Comparison of ENCODE assay signal across 17 cellular contexts in the genomic region with DNA sequence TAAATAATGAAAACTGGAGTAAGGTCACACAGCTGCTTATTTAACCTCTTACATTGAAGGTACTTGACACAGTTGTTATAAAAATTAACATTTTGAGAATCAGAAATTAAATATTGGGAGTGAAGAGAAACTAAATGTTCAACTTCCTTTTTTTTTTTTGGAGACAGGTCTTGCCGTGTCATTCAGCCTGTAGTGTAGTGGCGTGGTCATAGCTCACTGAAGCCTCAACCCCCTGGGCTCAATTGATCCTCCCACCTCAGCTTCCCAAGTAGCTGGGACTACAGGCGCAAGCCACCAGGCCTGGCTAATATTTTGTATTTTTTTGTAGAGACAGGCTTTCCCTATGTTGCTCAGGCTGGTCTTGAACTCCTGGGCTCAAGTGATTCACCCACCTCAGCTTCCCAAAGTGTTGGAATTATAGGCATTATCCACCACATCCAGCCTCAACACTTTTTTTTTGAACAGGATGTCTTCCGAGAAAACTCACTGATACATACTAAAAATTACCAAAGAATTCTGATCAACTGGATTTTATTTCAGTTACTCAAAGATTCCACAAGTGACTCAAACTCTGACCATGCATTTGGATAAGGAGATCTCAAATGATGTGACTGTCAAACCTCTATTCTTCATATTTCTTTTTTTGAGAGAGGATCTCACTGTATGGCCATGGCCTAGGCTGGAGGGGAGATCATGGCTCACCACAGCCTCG. TPM values are rescaled to one million over a fixed set of nuclear protein-coding genes. Genes with fewer than 3 reads are reported as not detected.
"Had no signal": no experiment of that assay in that cellular context is flagged by ENCODE, and none has a peak within 500 bp of the region (broad histone marks: within the 10 kb centered on the region; RNA-seq: fewer than 3 reads in every experiment).

No MANE protein-coding gene starts in this region.

- DNase-seq: activated CD4-positive, alpha-beta T cell treated with anti-CD3 and anti-CD28 coated beads for 48 hours; activated CD8-positive, alpha-beta memory T cell treated with anti-CD3 and anti-CD28 coated beads, Interleukin-2, amount 50 U/mL, for 48 hours; activated CD8-positive, alpha-beta T cell treated with anti-CD3 and anti-CD28 coated beads, Interleukin-2, amount 10 ng/mL, durations not matched to agents 7 days and 5 days; dorsolateral prefrontal cortex; glutamatergic neuron; mammary epithelial cell; natural killer cell; psoas muscle; right lobe of liver; spleen; stimulated activated CD4-positive, alpha-beta T cell treated with anti-CD3 and anti-CD28 coated beads, Interleukin-1b, Interleukin-23, amount 100 ng/mL, for 48 hours; stimulated activated naive CD8-positive, alpha-beta T cell treated with anti-CD3 and anti-CD28 coated beads, Interleukin-15, Interleukin-2, amounts not matched to agents 100 U/mL and 50 U/mL, for 24 hours; T-helper 1 cell; upper lobe of right lung had no signal

- H3K27ac ChIP-seq: ascending aorta, dorsolateral prefrontal cortex, psoas muscle, right lobe of liver, spleen, upper lobe of right lung, VCaP had no signal

- H3K4me1 ChIP-seq: ascending aorta, psoas muscle, right lobe of liver, spleen, upper lobe of right lung had no signal

- H3K9me3 Mint-ChIP-seq: natural killer cell had no signal

- ATAC-seq: activated CD8-positive, alpha-beta T cell treated with anti-CD3 and anti-CD28 coated beads, Interleukin-2, amount 10 ng/mL, durations not matched to agents 7 days and 5 days; esophagus mucosa; natural killer cell; psoas muscle; right lobe of liver; stimulated activated naive CD8-positive, alpha-beta T cell treated with anti-CD3 and anti-CD28 coated beads, Interleukin-15, Interleukin-2, amounts not matched to agents 100 U/mL and 50 U/mL, for 24 hours; upper lobe of right lung had no signal

- H3K4me3 ChIP-seq: ascending aorta, dorsolateral prefrontal cortex, psoas muscle, right lobe of liver, spleen, upper lobe of right lung had no signal

- H3K27ac Mint-ChIP-seq: activated CD8-positive, alpha-beta T cell treated with anti-CD3 and anti-CD28 coated beads, Interleukin-2, amount 10 ng/mL, durations not matched to agents 7 days and 5 days; natural killer cell had no signal

- H3K9me3 ChIP-seq: ascending aorta, psoas muscle, right lobe of liver, spleen, upper lobe of right lung had no signal

- H3K36me3 Mint-ChIP-seq: natural killer cell had no signal

- H3K27me3 ChIP-seq: ascending aorta, dorsolateral prefrontal cortex, right lobe of liver, spleen, upper lobe of right lung had no signal

- H3K36me3 ChIP-seq: right lobe of liver had no signal

- H3K4me3 Mint-ChIP-seq: activated CD8-positive, alpha-beta T cell treated with anti-CD3 and anti-CD28 coated beads, Interleukin-2, amount 10 ng/mL, durations not matched to agents 7 days and 5 days; natural killer cell had no signal

RNA-seq across cellular contexts. Expression of a gene that starts 50.8 kb away (rescaled TPM):
- total RNA-seq: ascending aorta had no signal
